Comparison of ENCODE assay signal across 2 cellular contexts in genomic region chr20:4772132-4772531, GRCh38.
TF ChIP-seq lines count a peak whose summit lies in the region.

No MANE protein-coding gene starts in this region.

TF ChIP-seq in HepG2, 621 proteins besides CTCF, POLR2A, EP300 and RAD21:
- TF ChIP-seq ZNF124 (CRISPR knock-in tag; IDR thresholded peaks at IDR 0.05) (peak; percentile 99), KDM6A (CRISPR knock-in tag; IDR thresholded peaks at IDR 0.05; ENCODE audit: low read depth) (no peak), POLR2AphosphoS2 (IDR thresholded peaks at IDR 0.05; ENCODE audit: low read depth, low read length) (no peak)

TF ChIP-seq in HEK293, 187 proteins besides CTCF, POLR2A, EP300 and RAD21:
- TF ChIP-seq REPIN1 (tag by site-specific recombination; IDR thresholded peaks at IDR 0.05; ENCODE audit: low read depth) (no peak), ZNF654 (tag by site-specific recombination; IDR thresholded peaks at IDR 0.05; ENCODE audit: low read depth) (no peak), SETDB1 (IDR thresholded peaks at IDR 0.05; ENCODE audit: insufficient read length, low read length) (peak; percentile 7), ZNF610 (tag by site-specific recombination; IDR thresholded peaks at IDR 0.05; ENCODE audit: borderline replicate concordance) (no peak)
